ENCODE assay signal across 7 cellular contexts in the genomic region with DNA sequence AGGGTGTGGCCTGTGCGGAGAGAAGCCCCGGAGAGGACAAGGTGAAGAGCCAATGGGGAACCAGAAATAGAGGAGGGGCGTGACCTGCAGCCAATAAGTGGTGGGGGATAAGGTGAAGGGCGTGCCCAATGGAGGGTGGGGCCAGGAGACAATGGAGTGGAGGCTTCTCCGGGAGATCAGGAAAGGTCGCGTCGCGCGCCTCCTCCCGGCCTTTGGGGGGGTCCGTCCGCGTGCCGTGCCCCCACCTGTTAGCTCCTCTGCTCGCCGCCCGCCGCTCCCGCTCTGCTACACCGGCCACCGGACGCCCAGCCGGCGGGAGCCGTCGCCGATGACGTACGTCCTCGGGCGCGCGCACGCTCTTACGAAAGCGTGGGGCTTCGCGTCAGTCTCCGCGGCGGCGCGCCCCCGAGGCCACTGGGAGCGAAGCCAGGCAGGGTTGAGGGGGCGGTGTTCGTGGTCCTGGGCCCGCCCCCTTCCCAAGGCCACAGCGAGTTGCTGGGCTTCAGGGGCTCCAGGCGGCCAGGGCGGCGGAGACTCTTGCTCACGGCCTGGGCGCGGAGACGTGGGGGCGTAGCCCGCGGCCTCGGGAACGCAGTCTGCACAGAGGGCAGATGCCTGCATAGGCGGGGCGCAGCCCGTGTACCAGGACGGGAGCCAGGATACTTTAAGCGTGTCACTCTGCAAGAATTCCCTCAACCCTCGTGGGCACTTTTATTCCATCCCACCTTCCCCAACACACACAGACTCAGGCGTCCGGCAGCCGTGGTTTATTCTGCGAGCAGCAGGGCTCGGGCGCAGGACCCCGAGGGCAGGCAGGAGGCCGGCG.
DNase-seq lines count a peak whose midpoint lies in the region; ATAC-seq lines count a peak whose summit lies in the region.

MATCAP1 (minus strand) TSS at position 337 of the 826 bp plus-strand sequence. CDS start 3,353 bp downstream, outside the sequence.

- DNase-seq in NCI-H2081 treated with DMSO at 0.1 percent for 48 hours (lab: John Stamatoyannopoulos, UW) (peak; percentile 83), T1000 (lab: John Stamatoyannopoulos, UW) (peak; percentile 88), astrocyte of the hippocampus (ENCODE audit: low read depth, low spot score) (peak; percentile 98), hippocampal formation (lab: John Stamatoyannopoulos, UW) (peak; percentile 93 to 98), retina (peak; percentile 100)

- ATAC-seq in GM18519 (IDR thresholded peaks at IDR 0.05; ENCODE audit: low FRiP score, unreplicated experiment) (peak; percentile 76), HG03045 (IDR thresholded peaks at IDR 0.05; ENCODE audit: unreplicated experiment) (peak; percentile 90)

Comparison
In these comparisons a context has a peak if more than half of its experiments do, and no peak if none do; other contexts are left out.
1. Peak in every context shown above with its lines: DNase-seq and ATAC-seq.